7 cellular contexts compared by ENCODE assay signal in genomic region chr16:11784980-11785599, GRCh38. TPM values are rescaled to one million over a fixed set of nuclear protein-coding genes. Genes with fewer than 3 reads are reported as not detected.
DNase-seq lines count a peak whose midpoint lies in the region; ATAC-seq and TF ChIP-seq lines count a peak whose summit lies in the region.
"Not testable (repeated sequence)": the region's sequence is repeated elsewhere in the genome, so short reads cannot be mapped to it uniquely, and the experiment has no call there.

No MANE protein-coding gene starts in this region.

- intact Hi-C loops in CD4-positive, alpha-beta memory T cell (cut with micrococcal nuclease) = not testable (repeated sequence)
- intact Hi-C loops in activated naive CD4-positive, alpha-beta T cell treated with anti-CD3 and anti-CD28 coated beads for 36 hours (cut with micrococcal nuclease) = loop anchor here (5.0 to 10.0 kb wide), 5 partner anchors 132 to 800 kb away; partner anchors contain the start of gene GSPT1
- intact Hi-C loops in naive thymus-derived CD4-positive, alpha-beta T cell (cut with micrococcal nuclease) = loop anchor here in 1 of 2 donors (5.0 kb wide), 1 partner anchor 132 kb away; the partner anchor contains the start of gene GSPT1

- peaks cover 0 to 19% of the 10 kb centered on the region in 2 donors for H3K36me3 Mint-ChIP-seq in CD4-positive, alpha-beta memory T cell
- H3K36me3 Mint-ChIP-seq in activated CD4-positive, alpha-beta T cell treated with anti-CD3 and anti-CD28 coated beads, Interleukin-2, amount 10 ng/mL, durations not matched to agents 7 days and 5 days (ENCODE audit: low read depth) = peaks cover 17% of the 10 kb centered on the region
- H3K36me3 Mint-ChIP-seq in activated naive CD4-positive, alpha-beta T cell treated with anti-CD3 and anti-CD28 coated beads for 36 hours (ENCODE audit: low read depth) = peaks cover 15% of the 10 kb centered on the region
- peaks cover 0 to 17% (median 0%) of the 10 kb centered on the region in 5 donors for H3K36me3 Mint-ChIP-seq in naive thymus-derived CD4-positive, alpha-beta T cell
- peaks cover 28% of the 10 kb centered on the region for H3K36me3 Mint-ChIP-seq in stimulated activated naive CD8-positive, alpha-beta T cell treated with anti-CD3 and anti-CD28 coated beads, Interleukin-15, Interleukin-2, amounts not matched to agents 100 ng/mL and 50 ng/mL, for 24 hours (ENCODE audit: low read depth)

- peaks cover 44 to 74% (median 60%) of the 10 kb centered on the region in 4 donors for H3K4me1 Mint-ChIP-seq in CD4-positive, alpha-beta memory T cell
- H3K4me1 Mint-ChIP-seq in activated CD4-positive, alpha-beta T cell treated with anti-CD3 and anti-CD28 coated beads, Interleukin-2, amount 10 ng/mL, durations not matched to agents 7 days and 5 days = peaks cover 69% of the 10 kb centered on the region
- H3K4me1 Mint-ChIP-seq in activated naive CD4-positive, alpha-beta T cell treated with anti-CD3 and anti-CD28 coated beads for 36 hours (ENCODE audit: low read depth) = peaks cover 85% of the 10 kb centered on the region
- H3K4me1 Mint-ChIP-seq in naive thymus-derived CD4-positive, alpha-beta T cell = peaks cover 44 to 81% (median 65%) of the 10 kb centered on the region in 7 donors
- H3K4me1 Mint-ChIP-seq in stimulated activated naive CD8-positive, alpha-beta T cell treated with anti-CD3 and anti-CD28 coated beads, Interleukin-15, Interleukin-2, amounts not matched to agents 100 ng/mL and 50 ng/mL, for 24 hours (ENCODE audit: low read depth) = peaks cover 84% of the 10 kb centered on the region

- not testable (repeated sequence) for H3K27me3 Mint-ChIP-seq in CD4-positive, alpha-beta memory T cell; activated CD4-positive, alpha-beta T cell treated with anti-CD3 and anti-CD28 coated beads, Interleukin-2, amount 10 ng/mL, durations not matched to agents 7 days and 5 days; activated naive CD4-positive, alpha-beta T cell treated with anti-CD3 and anti-CD28 coated beads for 36 hours (ENCODE audit: low read depth); naive thymus-derived CD4-positive, alpha-beta T cell; stimulated activated naive CD8-positive, alpha-beta T cell treated with anti-CD3 and anti-CD28 coated beads, Interleukin-15, Interleukin-2, amounts not matched to agents 100 ng/mL and 50 ng/mL, for 24 hours

- POLR2A ChIA-PET in CD4-positive, alpha-beta memory T cell (lab: Charles Lee; ENCODE audit: partially characterized antibody) = interaction anchor here (3.5 to 8.3 kb wide), 2 partner anchors 12 to 42 kb away, joined by 21 to 155 read pairs; partner anchors contain the start of genes TXNDC11 and ZC3H7A
- POLR2A ChIA-PET in RWPE1 (lab: Yijun Ruan, JAX; ENCODE audit: low non-redundant PET) = interaction anchor here (1.5 kb wide), 1 partner anchor 12 kb away, joined by 4 read pairs; the partner anchor contains the start of gene ZC3H7A
- POLR2A ChIA-PET in activated CD4-positive, alpha-beta T cell treated with anti-CD3 and anti-CD28 coated beads, Interleukin-2, amount 10 ng/mL, durations not matched to agents 7 days and 5 days (lab: Charles Lee) = not testable (repeated sequence)
- POLR2A ChIA-PET in naive thymus-derived CD4-positive, alpha-beta T cell (lab: Charles Lee) = interaction anchor here (0.7 to 8.3 kb wide), 6 partner anchors 8 to 178 kb away, joined by 3 to 109 read pairs (median 12); partner anchors contain the start of genes TXNDC11 and ZC3H7A

- H3K4me3 ChIP-seq in CD4-positive, alpha-beta memory T cell (ENCODE audit: low read length in 2 of 2); naive thymus-derived CD4-positive, alpha-beta T cell (ENCODE audit: low read length): not testable (repeated sequence)

- H3K27ac Mint-ChIP-seq in CD4-positive, alpha-beta memory T cell = peak overlapping the region in 6 of 7 donors; percentile 53 to 97 (median 85)
- peak overlapping the region; percentile 87 for H3K27ac Mint-ChIP-seq in activated CD4-positive, alpha-beta T cell treated with anti-CD3 and anti-CD28 coated beads, Interleukin-2, amount 10 ng/mL, durations not matched to agents 7 days and 5 days
- peak overlapping the region; percentile 87 for H3K27ac Mint-ChIP-seq in activated naive CD4-positive, alpha-beta T cell treated with anti-CD3 and anti-CD28 coated beads for 36 hours
- H3K27ac Mint-ChIP-seq in naive thymus-derived CD4-positive, alpha-beta T cell = peak overlapping the region in 8 of 9 donors; percentile 84 to 98 (median 88)
- peak overlapping the region; percentile 80 for H3K27ac Mint-ChIP-seq in stimulated activated naive CD8-positive, alpha-beta T cell treated with anti-CD3 and anti-CD28 coated beads, Interleukin-15, Interleukin-2, amounts not matched to agents 100 ng/mL and 50 ng/mL, for 24 hours

- CTCF ChIA-PET in CD4-positive, alpha-beta memory T cell (lab: Charles Lee; ENCODE audit: partially characterized antibody) = interaction anchor here (1.1 to 3.3 kb wide), 4 partner anchors 8 to 283 kb away, joined by 4 to 24 read pairs (median 4); partner anchors contain the start of gene ZC3H7A
- CTCF ChIA-PET in RWPE1 (lab: Yijun Ruan, JAX) = not testable (repeated sequence)
- CTCF ChIA-PET in activated CD4-positive, alpha-beta T cell treated with anti-CD3 and anti-CD28 coated beads, Interleukin-2, amount 10 ng/mL, durations not matched to agents 7 days and 5 days (lab: Charles Lee) = interaction anchor here (0.6 to 5.0 kb wide), 2 partner anchors 13 to 222 kb away, joined by 4 to 62 read pairs; partner anchors contain the start of gene ZC3H7A
- CTCF ChIA-PET in activated naive CD4-positive, alpha-beta T cell treated with anti-CD3 and anti-CD28 coated beads for 36 hours (lab: Charles Lee) = interaction anchor here (6.6 kb wide), 1 partner anchor 12 kb away, joined by 47 read pairs; the partner anchor contains the start of gene ZC3H7A
- CTCF ChIA-PET in naive thymus-derived CD4-positive, alpha-beta T cell (lab: Charles Lee) = interaction anchor here (5.3 kb wide), 1 partner anchor 12 kb away, joined by 35 read pairs; the partner anchor contains the start of gene ZC3H7A

- ATAC-seq in naive thymus-derived CD4-positive, alpha-beta T cell = not testable (repeated sequence)

- peaks cover 89% of the 10 kb centered on the region for H3K4me1 ChIP-seq in CD4-positive, alpha-beta memory T cell (ENCODE audit: insufficient read depth, low read length)
- peaks cover 33 to 52% of the 10 kb centered on the region in 2 donors for H3K4me1 ChIP-seq in naive thymus-derived CD4-positive, alpha-beta T cell (ENCODE audit: control insufficient read depth in 2 of 2, insufficient read depth in 2 of 2, low read length in 2 of 2)

- not testable (repeated sequence) for H3K27me3 ChIP-seq in CD4-positive, alpha-beta memory T cell (ENCODE audit: insufficient read depth, low read length); naive thymus-derived CD4-positive, alpha-beta T cell (ENCODE audit: control insufficient read depth in 2 of 2, insufficient read depth in 2 of 2, low read length in 2 of 2)

- not testable (repeated sequence) for H3K36me3 ChIP-seq in CD4-positive, alpha-beta memory T cell (ENCODE audit: insufficient read depth, low read length); naive thymus-derived CD4-positive, alpha-beta T cell (ENCODE audit: control insufficient read depth in 2 of 3, insufficient read depth in 3 of 3, low read length in 3 of 3)

- H3K9me3 Mint-ChIP-seq in CD4-positive, alpha-beta memory T cell; activated CD4-positive, alpha-beta T cell treated with anti-CD3 and anti-CD28 coated beads, Interleukin-2, amount 10 ng/mL, durations not matched to agents 7 days and 5 days; activated naive CD4-positive, alpha-beta T cell treated with anti-CD3 and anti-CD28 coated beads for 36 hours; naive thymus-derived CD4-positive, alpha-beta T cell; stimulated activated naive CD8-positive, alpha-beta T cell treated with anti-CD3 and anti-CD28 coated beads, Interleukin-15, Interleukin-2, amounts not matched to agents 100 ng/mL and 50 ng/mL, for 24 hours: not testable (repeated sequence)

- H3K27ac ChIP-seq in CD4-positive, alpha-beta memory T cell (ENCODE audit: low read depth, low read length) = peak overlapping the region; percentile 33
- peak overlapping the region; percentile 83 for H3K27ac ChIP-seq in RWPE1
- peak overlapping the region; percentile 91 for H3K27ac ChIP-seq in epithelial cell of prostate
- peak overlapping the region; percentile 58 for H3K27ac ChIP-seq in naive thymus-derived CD4-positive, alpha-beta T cell (ENCODE audit: low read depth, low read length)

- DNase-seq in CD4-positive, alpha-beta memory T cell; RWPE1 (ENCODE audit: low spot score); activated CD4-positive, alpha-beta T cell treated with anti-CD3 and anti-CD28 coated beads, Interleukin-2, amount 10 ng/mL, durations not matched to agents 7 days and 5 days; activated naive CD4-positive, alpha-beta T cell treated with anti-CD3 and anti-CD28 coated beads for 36 hours; epithelial cell of prostate (ENCODE audit: low read depth, low spot score); naive thymus-derived CD4-positive, alpha-beta T cell: not testable (repeated sequence)

- not testable (repeated sequence) for H3K4me3 Mint-ChIP-seq in CD4-positive, alpha-beta memory T cell; activated CD4-positive, alpha-beta T cell treated with anti-CD3 and anti-CD28 coated beads, Interleukin-2, amount 10 ng/mL, durations not matched to agents 7 days and 5 days; activated naive CD4-positive, alpha-beta T cell treated with anti-CD3 and anti-CD28 coated beads for 36 hours; stimulated activated naive CD8-positive, alpha-beta T cell treated with anti-CD3 and anti-CD28 coated beads, Interleukin-15, Interleukin-2, amounts not matched to agents 100 ng/mL and 50 ng/mL, for 24 hours
- peak overlapping the region in 1 of 10 donors; percentile 62 for H3K4me3 Mint-ChIP-seq in naive thymus-derived CD4-positive, alpha-beta T cell

- TF ChIP-seq CTCF in RWPE1 (conservative IDR thresholded peaks at IDR 0.05; ENCODE audit: low read depth) = not testable (repeated sequence)

- not testable (repeated sequence) for H3K9me3 ChIP-seq in CD4-positive, alpha-beta memory T cell (ENCODE audit: control insufficient read depth in 1 of 2, low read length in 2 of 2); naive thymus-derived CD4-positive, alpha-beta T cell (ENCODE audit: control insufficient read depth in 2 of 3, low read length in 3 of 3)

RNA-seq across cellular contexts. Expression of gene ZC3H7A, which starts 12.0 kb away (rescaled TPM):
- total RNA-seq in CD4-positive, alpha-beta memory T cell = 10 to 100 TPM; 85.0 to 92.1 TPM
- polyA plus RNA-seq in CD4-positive, alpha-beta memory T cell = 10 to 100 TPM; 39.9 to 47.6 TPM
- total RNA-seq in activated CD4-positive, alpha-beta T cell treated with anti-CD3 and anti-CD28 coated beads, Interleukin-2, amount 10 ng/mL, durations not matched to agents 7 days and 5 days = 10 to 100 TPM; 68.0 to 76.9 TPM
- total RNA-seq in activated naive CD4-positive, alpha-beta T cell treated with anti-CD3 and anti-CD28 coated beads for 36 hours = 100 to 1,000 TPM; 123 to 127 TPM
- 100 to 1,000 TPM in 1 of 5 experiments, 10 to 100 TPM in 4; 86.9 to 102 (median 88.6) TPM for total RNA-seq in naive thymus-derived CD4-positive, alpha-beta T cell
- 10 to 100 TPM; 40.1 to 44.9 TPM for polyA plus RNA-seq in naive thymus-derived CD4-positive, alpha-beta T cell

RNA-seq across cellular contexts. Expression of gene TXNDC11, which starts 42.4 kb away (rescaled TPM):
- 10 to 100 TPM; 51.7 to 59.8 TPM for total RNA-seq in CD4-positive, alpha-beta memory T cell
- 10 to 100 TPM; 54.7 to 62.6 TPM for polyA plus RNA-seq in CD4-positive, alpha-beta memory T cell
- 10 to 100 TPM; 38.5 to 42.7 TPM for total RNA-seq in activated CD4-positive, alpha-beta T cell treated with anti-CD3 and anti-CD28 coated beads, Interleukin-2, amount 10 ng/mL, durations not matched to agents 7 days and 5 days
- 10 to 100 TPM; 24.6 to 25.5 TPM for total RNA-seq in activated naive CD4-positive, alpha-beta T cell treated with anti-CD3 and anti-CD28 coated beads for 36 hours
- total RNA-seq in naive thymus-derived CD4-positive, alpha-beta T cell = 10 to 100 TPM; 41.2 to 80.5 (median 55.1) TPM
- 10 to 100 TPM; 36.7 to 60.3 TPM for polyA plus RNA-seq in naive thymus-derived CD4-positive, alpha-beta T cell

Comparison
In these comparisons a context has a peak if more than half of its experiments do, and no peak if none do; other contexts are left out.
1. H3K27ac ChIP-seq: peak in every context shown above with its lines; median percentile 91 in epithelial cell of prostate; 83 in RWPE1; 58 in naive thymus-derived CD4-positive, alpha-beta T cell; 33 in CD4-positive, alpha-beta memory T cell.